ENCODE assay signal across 1 cellular context in genomic region chr3:15117011-15117410, GRCh38.
TF ChIP-seq lines count a peak whose summit lies in the region.

No MANE protein-coding gene starts in this region.

TF ChIP-seq in HepG2, 621 proteins besides CTCF, POLR2A, EP300 and RAD21:
- TF ChIP-seq ZNF275 (CRISPR knock-in tag; IDR thresholded peaks at IDR 0.05; ENCODE audit: borderline replicate concordance) (no peak), SSRP1 (CRISPR knock-in tag; IDR thresholded peaks at IDR 0.05) (no peak), NR2F2 (IDR thresholded peaks at IDR 0.05; ENCODE audit: borderline replicate concordance, low read depth) (no peak), ZNF362 (CRISPR knock-in tag; IDR thresholded peaks at IDR 0.05; ENCODE audit: borderline replicate concordance) (no peak), PHF20 (CRISPR knock-in tag; IDR thresholded peaks at IDR 0.05) (no peak), ZNF567 (CRISPR knock-in tag; IDR thresholded peaks at IDR 0.05; ENCODE audit: borderline replicate concordance) (no peak), TBX2 (CRISPR knock-in tag; IDR thresholded peaks at IDR 0.05; ENCODE audit: borderline replicate concordance) (no peak), KLF11 (CRISPR knock-in tag; IDR thresholded peaks at IDR 0.05) (no peak), RBM22 (optimal IDR thresholded peaks at IDR 0.05; ENCODE audit: low read length) (no peak), ZNF20 (CRISPR knock-in tag; IDR thresholded peaks at IDR 0.05) (no peak), NR1H2 (CRISPR knock-in tag; IDR thresholded peaks at IDR 0.05; ENCODE audit: borderline replicate concordance, low read depth) (no peak), ZNF333 (CRISPR knock-in tag; IDR thresholded peaks at IDR 0.05; ENCODE audit: borderline replicate concordance) (no peak), ZNF816 (CRISPR knock-in tag; IDR thresholded peaks at IDR 0.05; ENCODE audit: borderline replicate concordance) (no peak), CERS6 (CRISPR knock-in tag; IDR thresholded peaks at IDR 0.05) (no peak), SNAPC4 (CRISPR knock-in tag; IDR thresholded peaks at IDR 0.05) (no peak), ZNF136 (CRISPR knock-in tag; IDR thresholded peaks at IDR 0.05; ENCODE audit: low read depth) (no peak), POLR2AphosphoS5 (IDR thresholded peaks at IDR 0.05; ENCODE audit: low read depth, low read length) (no peak), REXO4 (CRISPR knock-in tag; IDR thresholded peaks at IDR 0.05; ENCODE audit: borderline replicate concordance) (no peak), CBX5 (CRISPR knock-in tag; IDR thresholded peaks at IDR 0.05; ENCODE audit: borderline replicate concordance) (no peak)
